ENCODE assay signal across 4 cellular contexts in the genomic region with DNA sequence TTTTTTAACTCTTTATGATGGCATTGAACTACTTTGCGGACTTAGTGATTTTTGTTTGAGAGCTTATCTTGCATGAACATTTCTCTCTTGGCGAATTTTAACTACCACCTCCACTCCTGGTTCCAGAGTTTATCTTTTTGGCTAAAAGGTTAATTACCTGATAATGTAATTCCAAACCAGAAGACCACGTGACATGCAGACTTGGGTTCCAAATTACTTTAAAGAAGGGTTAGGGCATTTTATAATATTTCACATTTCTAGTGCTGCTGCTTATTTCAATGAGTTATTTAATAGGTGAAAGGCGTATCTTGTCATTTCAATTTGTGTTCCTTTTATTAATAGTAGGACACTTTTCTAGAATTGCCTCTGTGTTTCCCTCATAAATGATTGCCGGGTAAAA.
TF ChIP-seq lines count a peak whose summit lies in the region.

No MANE protein-coding gene starts in this region.

TF ChIP-seq in HepG2, 621 proteins besides CTCF, POLR2A, EP300 and RAD21:
- no peak for TF ChIP-seq NRL (CRISPR knock-in tag; IDR thresholded peaks at IDR 0.05; ENCODE audit: borderline replicate concordance)
- TF ChIP-seq, protein P1, sequence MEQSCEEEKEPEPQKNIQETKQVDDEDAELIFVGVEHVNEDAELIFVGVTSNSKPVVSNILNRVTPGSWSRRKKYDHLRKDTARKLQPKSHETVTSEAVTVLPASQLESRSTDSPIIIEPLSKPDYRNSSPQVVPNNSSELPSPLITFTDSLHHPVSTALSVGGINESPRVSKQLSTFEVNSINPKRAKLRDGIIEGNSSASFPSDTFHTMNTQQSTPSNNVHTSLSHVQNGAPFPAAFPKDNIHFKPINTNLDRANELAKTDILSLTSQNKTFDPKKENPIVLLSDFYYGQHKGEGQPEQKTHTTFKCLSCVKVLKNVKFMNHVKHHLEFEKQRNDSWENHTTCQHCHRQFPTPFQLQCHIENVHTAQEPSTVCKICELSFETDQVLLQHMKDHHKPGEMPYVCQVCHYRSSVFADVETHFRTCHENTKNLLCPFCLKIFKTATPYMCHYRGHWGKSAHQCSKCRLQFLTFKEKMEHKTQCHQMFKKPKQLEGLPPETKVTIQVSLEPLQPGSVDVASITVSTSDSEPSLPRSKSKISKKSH (CRISPR knock-in tag; IDR thresholded peaks at IDR 0.05; ENCODE audit: borderline replicate concordance) = no peak
- no peak for TF ChIP-seq SP2 (CRISPR knock-in tag; IDR thresholded peaks at IDR 0.05)
- TF ChIP-seq RAD51 (IDR thresholded peaks at IDR 0.05; ENCODE audit: borderline replicate concordance) = peak; percentile 47; the same call in 1 of the 2 replicates

TF ChIP-seq in A549, 52 proteins besides CTCF, POLR2A, EP300 and RAD21:
- TF ChIP-seq, protein P2, sequence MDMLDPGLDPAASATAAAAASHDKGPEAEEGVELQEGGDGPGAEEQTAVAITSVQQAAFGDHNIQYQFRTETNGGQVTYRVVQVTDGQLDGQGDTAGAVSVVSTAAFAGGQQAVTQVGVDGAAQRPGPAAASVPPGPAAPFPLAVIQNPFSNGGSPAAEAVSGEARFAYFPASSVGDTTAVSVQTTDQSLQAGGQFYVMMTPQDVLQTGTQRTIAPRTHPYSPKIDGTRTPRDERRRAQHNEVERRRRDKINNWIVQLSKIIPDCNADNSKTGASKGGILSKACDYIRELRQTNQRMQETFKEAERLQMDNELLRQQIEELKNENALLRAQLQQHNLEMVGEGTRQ (IDR thresholded peaks at IDR 0.05) = peak; percentile 54
- TF ChIP-seq, protein P3, sequence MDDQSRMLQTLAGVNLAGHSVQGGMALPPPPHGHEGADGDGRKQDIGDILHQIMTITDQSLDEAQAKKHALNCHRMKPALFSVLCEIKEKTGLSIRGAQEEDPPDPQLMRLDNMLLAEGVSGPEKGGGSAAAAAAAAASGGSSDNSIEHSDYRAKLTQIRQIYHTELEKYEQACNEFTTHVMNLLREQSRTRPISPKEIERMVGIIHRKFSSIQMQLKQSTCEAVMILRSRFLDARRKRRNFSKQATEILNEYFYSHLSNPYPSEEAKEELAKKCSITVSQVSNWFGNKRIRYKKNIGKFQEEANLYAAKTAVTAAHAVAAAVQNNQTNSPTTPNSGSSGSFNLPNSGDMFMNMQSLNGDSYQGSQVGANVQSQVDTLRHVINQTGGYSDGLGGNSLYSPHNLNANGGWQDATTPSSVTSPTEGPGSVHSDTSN (IDR thresholded peaks at IDR 0.05) = no peak
- TF ChIP-seq JUNB (IDR thresholded peaks at IDR 0.05) = no peak
- TF ChIP-seq ZFP36 (IDR thresholded peaks at IDR 0.05; ENCODE audit: borderline replicate concordance, partially characterized antibody) = no peak
- TF ChIP-seq ATOH8 (CRISPR knock-in tag; IDR thresholded peaks at IDR 0.05; ENCODE audit: low read depth) = no peak
- TF ChIP-seq CBX2 (IDR thresholded peaks at IDR 0.05; ENCODE audit: borderline replicate concordance, low read depth) = no peak
- TF ChIP-seq, protein P4, sequence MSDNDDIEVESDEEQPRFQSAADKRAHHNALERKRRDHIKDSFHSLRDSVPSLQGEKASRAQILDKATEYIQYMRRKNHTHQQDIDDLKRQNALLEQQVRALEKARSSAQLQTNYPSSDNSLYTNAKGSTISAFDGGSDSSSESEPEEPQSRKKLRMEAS (IDR thresholded peaks at IDR 0.05) = no peak
TF ChIP-seq in A549: peak in this region for 1.

TF ChIP-seq in GM23338, 12 proteins besides CTCF, POLR2A, EP300 and RAD21 (continues in another document):
- TF ChIP-seq ZNF331 (CRISPR knock-in tag; IDR thresholded peaks at IDR 0.05; ENCODE audit: low read depth) = no peak
- no peak for TF ChIP-seq POLR2AphosphoS5 (IDR thresholded peaks at IDR 0.05; ENCODE audit: low read depth)
- no peak for TF ChIP-seq NANOG (IDR thresholded peaks at IDR 0.05; ENCODE audit: borderline replicate concordance)
- no peak for TF ChIP-seq EZH2 (IDR thresholded peaks at IDR 0.05; ENCODE audit: low read depth, unreplicated experiment)
- no peak for TF ChIP-seq EZH2phosphoT487 (IDR thresholded peaks at IDR 0.05; ENCODE audit: unreplicated experiment)
- TF ChIP-seq JUNB (IDR thresholded peaks at IDR 0.05; ENCODE audit: unreplicated experiment) = no peak
- TF ChIP-seq, protein P5, sequence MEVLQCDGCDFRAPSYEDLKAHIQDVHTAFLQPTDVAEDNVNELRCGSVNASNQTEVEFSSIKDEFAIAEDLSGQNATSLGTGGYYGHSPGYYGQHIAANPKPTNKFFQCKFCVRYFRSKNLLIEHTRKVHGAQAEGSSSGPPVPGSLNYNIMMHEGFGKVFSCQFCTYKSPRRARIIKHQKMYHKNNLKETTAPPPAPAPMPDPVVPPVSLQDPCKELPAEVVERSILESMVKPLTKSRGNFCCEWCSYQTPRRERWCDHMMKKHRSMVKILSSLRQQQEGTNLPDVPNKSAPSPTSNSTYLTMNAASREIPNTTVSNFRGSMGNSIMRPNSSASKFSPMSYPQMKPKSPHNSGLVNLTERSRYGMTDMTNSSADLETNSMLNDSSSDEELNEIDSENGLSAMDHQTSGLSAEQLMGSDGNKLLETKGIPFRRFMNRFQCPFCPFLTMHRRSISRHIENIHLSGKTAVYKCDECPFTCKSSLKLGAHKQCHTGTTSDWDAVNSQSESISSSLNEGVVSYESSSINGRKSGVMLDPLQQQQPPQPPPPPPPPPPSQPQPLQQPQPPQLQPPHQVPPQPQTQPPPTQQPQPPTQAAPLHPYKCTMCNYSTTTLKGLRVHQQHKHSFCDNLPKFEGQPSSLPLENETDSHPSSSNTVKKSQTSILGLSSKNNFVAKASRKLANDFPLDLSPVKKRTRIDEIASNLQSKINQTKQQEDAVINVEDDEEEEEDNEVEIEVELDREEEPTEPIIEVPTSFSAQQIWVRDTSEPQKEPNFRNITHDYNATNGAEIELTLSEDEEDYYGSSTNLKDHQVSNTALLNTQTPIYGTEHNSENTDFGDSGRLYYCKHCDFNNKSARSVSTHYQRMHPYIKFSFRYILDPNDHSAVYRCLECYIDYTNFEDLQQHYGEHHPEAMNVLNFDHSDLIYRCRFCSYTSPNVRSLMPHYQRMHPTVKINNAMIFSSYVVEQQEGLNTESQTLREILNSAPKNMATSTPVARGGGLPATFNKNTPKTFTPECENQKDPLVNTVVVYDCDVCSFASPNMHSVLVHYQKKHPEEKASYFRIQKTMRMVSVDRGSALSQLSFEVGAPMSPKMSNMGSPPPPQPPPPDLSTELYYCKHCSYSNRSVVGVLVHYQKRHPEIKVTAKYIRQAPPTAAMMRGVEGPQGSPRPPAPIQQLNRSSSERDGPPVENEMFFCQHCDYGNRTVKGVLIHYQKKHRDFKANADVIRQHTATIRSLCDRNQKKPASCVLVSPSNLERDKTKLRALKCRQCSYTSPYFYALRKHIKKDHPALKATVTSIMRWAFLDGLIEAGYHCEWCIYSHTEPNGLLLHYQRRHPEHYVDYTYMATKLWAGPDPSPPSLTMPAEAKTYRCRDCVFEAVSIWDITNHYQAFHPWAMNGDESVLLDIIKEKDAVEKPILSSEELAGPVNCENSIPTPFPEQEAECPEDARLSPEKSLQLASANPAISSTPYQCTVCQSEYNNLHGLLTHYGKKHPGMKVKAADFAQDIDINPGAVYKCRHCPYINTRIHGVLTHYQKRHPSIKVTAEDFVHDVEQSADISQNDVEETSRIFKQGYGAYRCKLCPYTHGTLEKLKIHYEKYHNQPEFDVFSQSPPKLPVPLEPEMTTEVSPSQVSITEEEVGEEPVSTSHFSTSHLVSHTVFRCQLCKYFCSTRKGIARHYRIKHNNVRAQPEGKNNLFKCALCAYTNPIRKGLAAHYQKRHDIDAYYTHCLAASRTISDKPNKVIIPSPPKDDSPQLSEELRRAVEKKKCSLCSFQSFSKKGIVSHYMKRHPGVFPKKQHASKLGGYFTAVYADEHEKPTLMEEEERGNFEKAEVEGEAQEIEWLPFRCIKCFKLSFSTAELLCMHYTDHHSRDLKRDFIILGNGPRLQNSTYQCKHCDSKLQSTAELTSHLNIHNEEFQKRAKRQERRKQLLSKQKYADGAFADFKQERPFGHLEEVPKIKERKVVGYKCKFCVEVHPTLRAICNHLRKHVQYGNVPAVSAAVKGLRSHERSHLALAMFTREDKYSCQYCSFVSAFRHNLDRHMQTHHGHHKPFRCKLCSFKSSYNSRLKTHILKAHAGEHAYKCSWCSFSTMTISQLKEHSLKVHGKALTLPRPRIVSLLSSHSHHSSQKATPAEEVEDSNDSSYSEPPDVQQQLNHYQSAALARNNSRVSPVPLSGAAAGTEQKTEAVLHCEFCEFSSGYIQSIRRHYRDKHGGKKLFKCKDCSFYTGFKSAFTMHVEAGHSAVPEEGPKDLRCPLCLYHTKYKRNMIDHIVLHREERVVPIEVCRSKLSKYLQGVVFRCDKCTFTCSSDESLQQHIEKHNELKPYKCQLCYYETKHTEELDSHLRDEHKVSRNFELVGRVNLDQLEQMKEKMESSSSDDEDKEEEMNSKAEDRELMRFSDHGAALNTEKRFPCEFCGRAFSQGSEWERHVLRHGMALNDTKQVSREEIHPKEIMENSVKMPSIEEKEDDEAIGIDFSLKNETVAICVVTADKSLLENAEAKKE (CRISPR knock-in tag; IDR thresholded peaks at IDR 0.05) = no peak

TF ChIP-seq in K562, 482 proteins besides CTCF, POLR2A, EP300 and RAD21:
- peak; percentile 56 for TF ChIP-seq TFE3 (CRISPR knock-in tag; IDR thresholded peaks at IDR 0.05)
- no peak for TF ChIP-seq ZNF124 (CRISPR knock-in tag; IDR thresholded peaks at IDR 0.05)
- TF ChIP-seq RAD51 (IDR thresholded peaks at IDR 0.05; ENCODE audit: borderline replicate concordance, low read depth) = peak; percentile 25; the same call in 1 of the 2 replicates
